Comparison of ENCODE assay signal across 8 cellular contexts in genomic region chr7:115910541-115911164, GRCh38.
DNase-seq lines count a peak whose midpoint lies in the region; ATAC-seq and TF ChIP-seq lines count a peak whose summit lies in the region.

No MANE protein-coding gene starts in this region.

- H3K18ac ChIP-seq in neuronal stem cell (ENCODE audit: low read length) = no peak overlapping the region

- H4K91ac ChIP-seq in neuronal stem cell (ENCODE audit: low read depth, low read length, poor library complexity) = no peak overlapping the region

- no peak overlapping the region for H3K27ac ChIP-seq in left ventricle myocardium inferior (replicated peaks)
- no peak overlapping the region for H3K27ac ChIP-seq in dorsolateral prefrontal cortex
- no peak overlapping the region for H3K27ac ChIP-seq in neuronal stem cell (replicated peaks; ENCODE audit: low read length)

- no peak overlapping the region for H2AK5ac ChIP-seq in neuronal stem cell (ENCODE audit: low read depth, low read length)

- no peak overlapping the region for H2BK5ac ChIP-seq in neuronal stem cell (ENCODE audit: low read length)

- no peaks in the 10 kb centered on the region for H3K79me1 ChIP-seq in neuronal stem cell (ENCODE audit: low read depth, low read length)

- H3K4me2 ChIP-seq in neuronal stem cell (ENCODE audit: insufficient read depth, low read length, poor library complexity, severe bottlenecking) = no peak overlapping the region

- H4K8ac ChIP-seq in neuronal stem cell (ENCODE audit: low read depth, low read length) = no peak overlapping the region

- H3K4ac ChIP-seq in neuronal stem cell (ENCODE audit: low read length) = no peak overlapping the region

- no peak overlapping the region for H2BK120ac ChIP-seq in neuronal stem cell (ENCODE audit: low read depth, low read length)

- no peak for ATAC-seq in left cardiac atrium
- peak; percentile 67 for ATAC-seq in HG03159 (IDR thresholded peaks at IDR 0.05; ENCODE audit: unreplicated experiment)
- ATAC-seq in HG02970 (IDR thresholded peaks at IDR 0.05; ENCODE audit: low FRiP score, unreplicated experiment) = no peak

- no peak overlapping the region for H3K23ac ChIP-seq in neuronal stem cell (ENCODE audit: low read depth, low read length, poor library complexity)

- no peaks in the 10 kb centered on the region for H3K9me3 ChIP-seq in left ventricle myocardium inferior (replicated peaks)
- H3K9me3 ChIP-seq in neuronal stem cell (replicated peaks in 1 of 2; ENCODE audit: control insufficient read depth in 2 of 2, insufficient read depth in 1 of 2, low read depth in 1 of 2, low read length in 2 of 2) = no peaks in the 10 kb centered on the region

- H3K4me1 ChIP-seq in left ventricle myocardium inferior (no peaks in the 10 kb centered on the region), neuronal stem cell (ENCODE audit: control insufficient read depth in 2 of 2, insufficient read depth in 1 of 2, low read depth in 1 of 2, low read length in 2 of 2) (peaks cover 2 to 3% of the 10 kb centered on the region in 2 donors)

- peak; percentile 67 for TF ChIP-seq CTCF in left ventricle myocardium inferior (IDR thresholded peaks at IDR 0.05; ENCODE audit: borderline replicate concordance)
- TF ChIP-seq CTCF in dorsolateral prefrontal cortex (IDR thresholded peaks at IDR 0.05 in 54 of 56, conservative IDR thresholded peaks at IDR 0.05 in 2 of 56; ENCODE audit: low read depth in 1 of 56, partially characterized antibody in 56 of 56) = peak; percentile 45 to 80 (median 66)

- no peaks in the 10 kb centered on the region for H3K36me3 ChIP-seq in left ventricle myocardium inferior
- no peaks in the 10 kb centered on the region for H3K36me3 ChIP-seq in neuronal stem cell (replicated peaks in 1 of 2; ENCODE audit: control insufficient read depth in 2 of 2, insufficient read depth in 2 of 2, low read length in 2 of 2)

- no peak overlapping the region for H2BK12ac ChIP-seq in neuronal stem cell (ENCODE audit: low read length)

- H3K27me3 ChIP-seq in left ventricle myocardium inferior (ENCODE audit: low read depth) (peaks cover 10% of the 10 kb centered on the region), dorsolateral prefrontal cortex (peaks cover 0 to 12% (median 0%) of the 10 kb centered on the region in 45 donors), neuronal stem cell (ENCODE audit: control insufficient read depth in 3 of 3, insufficient read depth in 3 of 3, low read depth in 1 of 3, low read length in 3 of 3) (no peaks in the 10 kb centered on the region)

- no peak overlapping the region for H2BK15ac ChIP-seq in neuronal stem cell (ENCODE audit: low read length)

- intact Hi-C loops in left ventricle myocardium inferior (cut with micrococcal nuclease) (no loop called here), left cardiac atrium (cut with DNase I) (no loop called here), dorsolateral prefrontal cortex (cut with DNase I) (no loop called here)

- WGBS in neuronal stem cell (ENCODE audit: extremely low coverage in 2 of 2, insufficient read length in 2 of 2, insufficient replicate concordance in 1 of 2), 2 donors = no CpG with 5 or more reads among the region's 5 CpGs

- H3K14ac ChIP-seq in neuronal stem cell (ENCODE audit: low read length) = no peak overlapping the region

- DNase-seq in left ventricle myocardium inferior (no peak), left cardiac atrium (no peak), NOMO-1 (lab: John Stamatoyannopoulos, UW; ENCODE audit: unreplicated experiment in 2 of 2) (peak; percentile 5 to 55), dorsolateral prefrontal cortex (no peak), neuronal stem cell (ENCODE audit: low spot score) (peak; percentile 30)
- DNase-seq in activated CD8-positive, alpha-beta memory T cell treated with anti-CD3 and anti-CD28 coated beads, Interleukin-2, amount 50 U/mL, for 48 hours = no peak

- no peak overlapping the region for H3K9ac ChIP-seq in neuronal stem cell (ENCODE audit: low read depth, low read length, poor library complexity)

- H3K4me3 ChIP-seq in left ventricle myocardium inferior = no peak overlapping the region
- H3K4me3 ChIP-seq in dorsolateral prefrontal cortex = peak overlapping the region in 12 of 59 donors; percentile 1 to 26 (median 16)
- H3K4me3 ChIP-seq in neuronal stem cell (ENCODE audit: low read length in 2 of 2) = no peak overlapping the region

- peak overlapping the region; percentile 69 for H2AFZ ChIP-seq in neuronal stem cell (ENCODE audit: low read length)

Comparison
In these comparisons a context has a peak if more than half of its experiments do, and no peak if none do; other contexts are left out.
1. DNase-seq: peak in NOMO-1 (2 of 2) and neuronal stem cell (single experiment); none in left ventricle myocardium inferior (single experiment), left cardiac atrium (single experiment), dorsolateral prefrontal cortex (0 of 10) and activated CD8-positive, alpha-beta memory T cell treated with anti-CD3 and anti-CD28 coated beads, Interleukin-2, amount 50 U/mL, for 48 hours (single experiment).